In the genomic region with DNA sequence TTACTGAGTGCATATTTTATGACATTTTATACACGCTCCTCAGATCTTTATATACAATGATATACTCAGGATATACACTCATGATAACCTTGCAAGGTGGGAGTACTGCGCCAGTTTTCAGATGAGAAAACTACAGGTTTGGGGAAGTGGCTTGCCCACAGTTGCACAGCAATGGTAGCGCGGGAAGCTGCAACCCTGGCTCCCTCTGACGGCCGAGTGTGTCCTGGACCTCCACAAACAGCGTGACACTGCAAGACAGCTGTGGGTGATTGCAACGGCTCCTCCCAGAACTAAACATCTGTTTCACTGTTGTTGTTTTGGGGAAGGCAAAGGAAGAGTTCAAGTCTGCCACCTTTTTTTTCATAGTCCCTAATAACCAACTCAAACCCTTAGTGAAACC, we compare ENCODE assay signal across 1 cellular context.
TF ChIP-seq lines count a peak whose summit lies in the region.

No MANE protein-coding gene starts in this region.

TF ChIP-seq in liver, 16 proteins besides CTCF, POLR2A, EP300 and RAD21 (continued from another document):
- TF ChIP-seq, protein P1, sequence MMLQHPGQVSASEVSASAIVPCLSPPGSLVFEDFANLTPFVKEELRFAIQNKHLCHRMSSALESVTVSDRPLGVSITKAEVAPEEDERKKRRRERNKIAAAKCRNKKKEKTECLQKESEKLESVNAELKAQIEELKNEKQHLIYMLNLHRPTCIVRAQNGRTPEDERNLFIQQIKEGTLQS (IDR thresholded peaks at IDR 0.05): no peak
- TF ChIP-seq YY1 (IDR thresholded peaks at IDR 0.05) (no peak), HNF4G (IDR thresholded peaks at IDR 0.05) (no peak), NR2F2 (IDR thresholded peaks at IDR 0.05) (no peak), HNF4A (conservative IDR thresholded peaks at IDR 0.05) (no peak)
